In genomic region chr4:124938836-124939235, GRCh38 we compare ENCODE assay signal across 23 cellular contexts.
"Had no signal": no experiment of that assay in that cellular context is flagged by ENCODE, and none has a peak within 500 bp of the region (broad histone marks: within the 10 kb centered on the region; RNA-seq: fewer than 3 reads in every experiment).

No MANE protein-coding gene starts in this region.

- H3K9me3 Mint-ChIP-seq: activated naive CD4-positive, alpha-beta T cell treated with anti-CD3 and anti-CD28 coated beads, Interleukin-2, amount 10 ng/mL, durations not matched to agents 7 days and 5 days; activated T-helper 2 cell treated with anti-CD3 and anti-CD28 coated beads, Interferon-gamma antibody, Interleukin-2, Interleukin-4, amounts not matched to agents 10 μg/mL and 5 μg/mL and 100 μg/mL, durations not matched to agents 14 hours and 24 hours and 36 hours had no signal

- H3K4me3 Mint-ChIP-seq: activated CD8-positive, alpha-beta T cell treated with anti-CD3 and anti-CD28 coated beads for 36 hours; activated naive CD4-positive, alpha-beta T cell treated with anti-CD3 and anti-CD28 coated beads, Interleukin-2, amount 10 ng/mL, durations not matched to agents 7 days and 5 days; activated naive CD8-positive, alpha-beta T cell treated with anti-CD3 and anti-CD28 coated beads for 36 hours; activated T-cell treated with anti-CD3 and anti-CD28 coated beads, Interleukin-2, amount 50 U/mL, for 72 hours; T-cell had no signal

- H3K36me3 Mint-ChIP-seq: activated naive CD4-positive, alpha-beta T cell treated with anti-CD3 and anti-CD28 coated beads, Interleukin-2, amount 10 ng/mL, durations not matched to agents 7 days and 5 days; activated naive CD8-positive, alpha-beta T cell treated with anti-CD3 and anti-CD28 coated beads for 36 hours; T-cell had no signal

- H3K27me3 Mint-ChIP-seq: activated naive CD4-positive, alpha-beta T cell treated with anti-CD3 and anti-CD28 coated beads, Interleukin-2, amount 10 ng/mL, durations not matched to agents 7 days and 5 days; activated naive CD8-positive, alpha-beta T cell treated with anti-CD3 and anti-CD28 coated beads for 36 hours; T-cell had no signal

- H3K4me1 Mint-ChIP-seq: activated naive CD4-positive, alpha-beta T cell treated with anti-CD3 and anti-CD28 coated beads, Interleukin-2, amount 10 ng/mL, durations not matched to agents 7 days and 5 days; activated naive CD8-positive, alpha-beta T cell treated with anti-CD3 and anti-CD28 coated beads for 36 hours; T-cell had no signal

- DNase-seq: activated CD4-positive, alpha-beta T cell treated with anti-CD3 and anti-CD28 coated beads for 4 hours; activated CD4-positive, CD25-positive, alpha-beta regulatory T cell; activated CD8-positive, alpha-beta memory T cell treated with anti-CD3 and anti-CD28 coated beads, Interleukin-2, amount 50 U/mL, for 4 hours; activated CD8-positive, alpha-beta T cell treated with anti-CD3 and anti-CD28 coated beads for 36 hours; activated gamma-delta T cell treated with Interleukin-2 at 50 U/mL for 16 hours; activated naive CD4-positive, alpha-beta T cell treated with anti-CD3 and anti-CD28 coated beads, Interleukin-2, amount 10 ng/mL, durations not matched to agents 7 days and 5 days; activated naive CD8-positive, alpha-beta T cell treated with anti-CD3 and anti-CD28 coated beads for 36 hours; activated T-cell treated with anti-CD3 and anti-CD28 coated beads, Interleukin-2, amount 50 U/mL, for 72 hours; brain microvascular endothelial cell; MM.1S; NCI-H1105; NCI-H1436; NCI-H1694 treated with DMSO at 0.1 percent for 48 hours; NCI-H2029 treated with DMSO at 0.1 percent for 48 hours; NCI-H446; NCI-H524; SHP77 treated with DMSO at 0.1 percent for 48 hours; T-cell; T-helper 2 cell; T1000 had no signal

- ATAC-seq: activated CD8-positive, alpha-beta T cell treated with anti-CD3 and anti-CD28 coated beads for 36 hours; activated T-cell treated with anti-CD3 and anti-CD28 coated beads, Interleukin-2, amount 50 U/mL, for 72 hours; T-cell had no signal

- FAIRE-seq: RCC 7860, TTC549 had no signal

- H3K36me3 ChIP-seq: brain microvascular endothelial cell had no signal

- H3K27ac Mint-ChIP-seq: activated CD8-positive, alpha-beta T cell treated with anti-CD3 and anti-CD28 coated beads for 36 hours; activated naive CD4-positive, alpha-beta T cell treated with anti-CD3 and anti-CD28 coated beads, Interleukin-2, amount 10 ng/mL, durations not matched to agents 7 days and 5 days; activated naive CD8-positive, alpha-beta T cell treated with anti-CD3 and anti-CD28 coated beads for 36 hours; activated T-cell treated with anti-CD3 and anti-CD28 coated beads, Interleukin-2, amount 50 U/mL, for 72 hours; activated T-helper 2 cell treated with anti-CD3 and anti-CD28 coated beads, Interferon-gamma antibody, Interleukin-2, Interleukin-4, amounts not matched to agents 10 μg/mL and 5 μg/mL and 100 μg/mL, durations not matched to agents 14 hours and 24 hours and 36 hours; T-cell had no signal

- H3K27ac ChIP-seq: brain microvascular endothelial cell had no signal

- H3K27me3 ChIP-seq: brain microvascular endothelial cell had no signal
